In genomic region chr11:1876361-1877063, GRCh38 we compare ENCODE assay signal across 6 cellular contexts. TPM values are rescaled to one million over a fixed set of nuclear protein-coding genes. Genes with fewer than 3 reads are reported as not detected.
DNase-seq lines count a peak whose midpoint lies in the region; ATAC-seq and TF ChIP-seq lines count a peak whose summit lies in the region.

No MANE protein-coding gene starts in this region.

- TF ChIP-seq POLR2A in esophagus squamous epithelium (IDR thresholded peaks at IDR 0.05) = no peak

- H3K27me3 ChIP-seq in KMS-11 (ENCODE audit: insufficient read depth, low read depth) = peaks cover 85% of the 10 kb centered on the region
- H3K27me3 ChIP-seq in esophagus squamous epithelium = peaks cover 0 to 3% (median 0%) of the 10 kb centered on the region in 4 donors

- no peak overlapping the region for H2AFZ ChIP-seq in KMS-11 (ENCODE audit: low read depth)

- intact Hi-C loops in esophagus squamous epithelium (cut with DNase I) = no loop called here

- no peaks in the 10 kb centered on the region for H4K20me1 ChIP-seq in KMS-11 (ENCODE audit: insufficient read depth)

- no peaks in the 10 kb centered on the region for H3K9me3 ChIP-seq in esophagus squamous epithelium

- WGBS in esophagus squamous epithelium, 2 donors = 3 to 21% methylated on average over 6 to 13 of the region's 26 CpGs

- no peak overlapping the region for H3K4me2 ChIP-seq in KMS-11

- TF ChIP-seq CTCF in KMS-11 (conservative IDR thresholded peaks at IDR 0.05; ENCODE audit: low read depth, low read length) (peak; percentile 58), esophagus squamous epithelium (IDR thresholded peaks at IDR 0.05) (peak; percentile 32 to 75 (median 44))

- H3K4me3 ChIP-seq in KMS-11 (IDR thresholded peaks at IDR 0.05; ENCODE audit: insufficient read depth, low read depth, low read length) (no peak overlapping the region), esophagus squamous epithelium (peak overlapping the region in 3 of 4 donors; percentile 21 to 45 (median 33))

- H3K9ac ChIP-seq in KMS-11 = no peak overlapping the region

- peak; percentile 15 for DNase-seq in A172 (ENCODE audit: low spot score)
- DNase-seq in esophagus squamous epithelium (lab: John Stamatoyannopoulos, UW) = no peak
- peak; percentile 55 for DNase-seq in stimulated activated naive CD8-positive, alpha-beta T cell treated with anti-CD3 and anti-CD28 coated beads, Interleukin-15, Interleukin-2, amounts not matched to agents 100 U/mL and 50 U/mL, for 24 hours
- DNase-seq in NCI-H1092 treated with DMSO at 0.1 percent for 48 hours (lab: John Stamatoyannopoulos, UW) = no peak

- H3K27ac ChIP-seq in KMS-11 (no peak overlapping the region), esophagus squamous epithelium (peak overlapping the region; percentile 84 to 91 (median 87))

- H3K79me2 ChIP-seq in KMS-11 (ENCODE audit: insufficient read depth, low read depth) = no peaks in the 10 kb centered on the region

- ATAC-seq in stimulated activated naive CD8-positive, alpha-beta T cell treated with anti-CD3 and anti-CD28 coated beads, Interleukin-15, Interleukin-2, amounts not matched to agents 100 U/mL and 50 U/mL, for 24 hours = no peak
- no peak for ATAC-seq in HG02884 (IDR thresholded peaks at IDR 0.05; ENCODE audit: unreplicated experiment)

- no peaks in the 10 kb centered on the region for H3K36me3 ChIP-seq in KMS-11 (ENCODE audit: insufficient read depth)
- H3K36me3 ChIP-seq in esophagus squamous epithelium = no peaks in the 10 kb centered on the region

- H3K4me1 ChIP-seq in KMS-11 (ENCODE audit: low read depth, poor library complexity, severe bottlenecking) (no peaks in the 10 kb centered on the region), esophagus squamous epithelium (peaks cover 61 to 96% (median 69%) of the 10 kb centered on the region in 3 donors)

RNA-seq across cellular contexts. Expression of gene PRR33, which starts 15.2 kb away (rescaled TPM):
- total RNA-seq in A172 (2014; rRNA removed; shearing (Covaris generic)) = not detected in 2 replicates
- total RNA-seq in esophagus squamous epithelium = not detected

RNA-seq across cellular contexts. Expression of gene LSP1, which starts 23.6 kb away (rescaled TPM):
- total RNA-seq in A172 (2014; rRNA removed; shearing (Covaris generic)) = 2.2 and 71.7 TPM in 2 replicates
- total RNA-seq in esophagus squamous epithelium = 10 to 100 TPM; 23.3 to 75.9 (median 46.4) TPM

RNA-seq across cellular contexts. Expression of gene TNNI2, which starts 37.7 kb away (rescaled TPM):
- total RNA-seq in A172 (2014; rRNA removed; shearing (Covaris generic)) = not detected in 2 replicates
- total RNA-seq in esophagus squamous epithelium = 10 to 100 TPM in 3 of 4 donors, not detected in 1; 14.7 to 23.8 (median 15.0) TPM

RNA-seq across cellular contexts. Expression of gene SYT8, which starts 41.7 kb away (rescaled TPM):
- total RNA-seq in A172 (2014; rRNA removed; shearing (Covaris generic)) = 2.1 TPM in 1 of 2 replicates, not detected in the other
- total RNA-seq in esophagus squamous epithelium = 100 to 1,000 TPM in 1 of 4 donors, 10 to 100 TPM in 3; 28.7 to 110 (median 69.3) TPM

RNA-seq across cellular contexts. Expression of gene TNNT3, which starts 43.0 kb away (rescaled TPM):
- total RNA-seq in A172 (2014; rRNA removed; shearing (Covaris generic)) = 0.46 TPM in 1 of 2 replicates, not detected in the other
- 1 to 10 TPM in 2 of 4 donors, under 1 TPM in 1, not detected in 1; 0.76 to 3.1 (median 1.6) TPM for total RNA-seq in esophagus squamous epithelium

Comparison
In these comparisons a context has a peak if more than half of its experiments do, and no peak if none do; other contexts are left out.
1. DNase-seq: peak in A172 (single experiment) and stimulated activated naive CD8-positive, alpha-beta T cell treated with anti-CD3 and anti-CD28 coated beads, Interleukin-15, Interleukin-2, amounts not matched to agents 100 U/mL and 50 U/mL, for 24 hours (single experiment); none in esophagus squamous epithelium (single experiment) and NCI-H1092 treated with DMSO at 0.1 percent for 48 hours (single experiment).